ENCODE assay signal across 25 cellular contexts in the genomic region with DNA sequence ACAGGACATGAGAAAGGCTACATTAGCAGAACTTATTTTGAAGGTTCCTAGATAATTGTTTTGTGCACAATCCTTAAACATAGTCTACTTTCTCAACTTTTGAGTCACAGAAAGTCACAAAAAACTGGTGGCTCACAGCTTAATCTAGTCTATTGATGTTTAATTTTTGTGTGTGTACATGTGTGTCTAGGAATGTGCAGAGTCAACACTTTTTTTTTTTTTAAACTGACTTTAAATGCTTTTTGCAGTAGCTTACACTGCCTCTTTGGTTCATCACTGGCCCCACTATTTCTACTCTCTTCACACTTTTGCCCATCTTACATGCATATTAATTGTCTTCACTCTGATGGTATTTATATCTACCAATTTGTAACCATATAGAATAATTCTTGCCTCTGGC.
DNase-seq lines count a peak whose midpoint lies in the region; ATAC-seq, FAIRE-seq and TF ChIP-seq lines count a peak whose summit lies in the region.
"Had no signal": no experiment of that assay in that cellular context is flagged by ENCODE, and none has a peak within 500 bp of the region (broad histone marks: within the 10 kb centered on the region; RNA-seq: fewer than 3 reads in every experiment).

No MANE protein-coding gene starts in this region.

- TF ChIP-seq EP300 in A549 (IDR thresholded peaks at IDR 0.05), result no peak
- TF ChIP-seq EP300 in K562 (IDR thresholded peaks at IDR 0.05; ENCODE audit: low read length), result no peak

- no peak overlapping the region for H3K27ac Mint-ChIP-seq in activated naive CD4-positive, alpha-beta T cell treated with anti-CD3 and anti-CD28 coated beads for 36 hours
- H3K27ac Mint-ChIP-seq: CD14-positive monocyte; CD4-positive, alpha-beta memory T cell; CD4-positive, CD25-positive, alpha-beta regulatory T cell; CD8-positive, alpha-beta memory T cell had no signal

- no peaks in the 10 kb centered on the region for H3K36me3 ChIP-seq in IMR-90 (ENCODE audit: control insufficient read depth, insufficient read depth, low read length)
- no peaks in the 10 kb centered on the region for H3K36me3 ChIP-seq in K562 (ENCODE audit: control insufficient read depth, insufficient read depth, low read length)
- H3K36me3 ChIP-seq: BE2C, BLaER1 had no signal

- H3K9ac ChIP-seq in IMR-90 (ENCODE audit: low read depth, low read length), result no peak overlapping the region
- H3K9ac ChIP-seq in K562 (ENCODE audit: insufficient read depth in 1 of 2, low read depth in 2 of 2, low read length in 2 of 2), result no peak overlapping the region
- H3K9ac ChIP-seq: BLaER1 had no signal

- TF ChIP-seq POLR2A in A549 (IDR thresholded peaks at IDR 0.05; ENCODE audit: low read length) (no peak), IMR-90 (IDR thresholded peaks at IDR 0.05; ENCODE audit: low read depth, low read length) (no peak), K562 (conservative IDR thresholded peaks at IDR 0.05) (no peak)

- H3K9me1 ChIP-seq in IMR-90 (ENCODE audit: insufficient read depth, low read length) (no peaks in the 10 kb centered on the region), K562 (ENCODE audit: control insufficient read depth, insufficient read depth, low read length) (no peaks in the 10 kb centered on the region)

- H2BK15ac ChIP-seq in IMR-90 (ENCODE audit: low read depth, low read length), result no peak overlapping the region

- POLR2A ChIA-PET in A549 (lab: Yijun Ruan, JAX), result no interaction called here
- POLR2A ChIA-PET in IMR-90 (lab: Charles Lee; ENCODE audit: unreplicated experiment), result no interaction called here
- POLR2A ChIA-PET in K562 (lab: Yijun Ruan, JAX), result no interaction called here

- BruUV-seq in IMR-90 (replicated peaks; lab: Mats Ljungman, UMichigan) (no TSS peak), K562 (replicated peaks; lab: Mats Ljungman, UMichigan) (no TSS peak)

- H4K5ac ChIP-seq in IMR-90 (ENCODE audit: low read depth, low read length), result no peak overlapping the region

- TF ChIP-seq RAD21 in A549 (conservative IDR thresholded peaks at IDR 0.05 in 1 of 2, IDR thresholded peaks at IDR 0.05 in 1 of 2) (no peak), IMR-90 (IDR thresholded peaks at IDR 0.05; ENCODE audit: low read length) (no peak), K562 (CRISPR knock-in tag; conservative IDR thresholded peaks at IDR 0.05 in 1 of 2, IDR thresholded peaks at IDR 0.05 in 1 of 2) (no peak)

- no peaks in the 10 kb centered on the region for H3K36me3 Mint-ChIP-seq in activated naive CD4-positive, alpha-beta T cell treated with anti-CD3 and anti-CD28 coated beads for 36 hours (ENCODE audit: low read depth)
- H3K36me3 Mint-ChIP-seq: CD14-positive monocyte; CD4-positive, alpha-beta memory T cell; CD4-positive, CD25-positive, alpha-beta regulatory T cell; CD8-positive, alpha-beta memory T cell had no signal

- H3K27me3 Mint-ChIP-seq in activated naive CD4-positive, alpha-beta T cell treated with anti-CD3 and anti-CD28 coated beads for 36 hours (ENCODE audit: low read depth), result no peaks in the 10 kb centered on the region
- H3K27me3 Mint-ChIP-seq: CD4-positive, alpha-beta memory T cell; CD4-positive, CD25-positive, alpha-beta regulatory T cell had no signal

- H3K79me2 ChIP-seq in K562 (ENCODE audit: control insufficient read depth, insufficient read depth, low read length), result no peaks in the 10 kb centered on the region

- H2BK5ac ChIP-seq in IMR-90 (ENCODE audit: low read depth, low read length, poor library complexity, severe bottlenecking), result no peak overlapping the region

- no peak for FAIRE-seq in A549 (lab: Jason Lieb, UNC)
- FAIRE-seq in K562 (lab: Jason Lieb, UNC), result no peak
- FAIRE-seq: GM12891, GM19239 had no signal

- H4K91ac ChIP-seq in IMR-90 (ENCODE audit: insufficient read depth, low read depth, low read length), result no peak overlapping the region

- H2BK120ac ChIP-seq in IMR-90 (ENCODE audit: low read depth, low read length), result no peak overlapping the region

- in situ Hi-C loops in IMR-90 (cut with MboI; ENCODE audit: low sequenced_read_pairs) (no loop called here), K562 (cut with MboI) (no loop called here)

- H4K8ac ChIP-seq in IMR-90 (ENCODE audit: low read depth in 2 of 2, low read length in 2 of 2), result no peak overlapping the region

- H2AFZ ChIP-seq in IMR-90 (replicated peaks; ENCODE audit: low read length, poor library complexity), result no peak overlapping the region
- no peak overlapping the region for H2AFZ ChIP-seq in K562 (ENCODE audit: low read depth, low read length)

- H3K56ac ChIP-seq in IMR-90 (ENCODE audit: extremely low read depth, insufficient read depth, low read length), result no peak overlapping the region

- H3K4me1 Mint-ChIP-seq in activated naive CD4-positive, alpha-beta T cell treated with anti-CD3 and anti-CD28 coated beads for 36 hours (ENCODE audit: low read depth), result no peaks in the 10 kb centered on the region
- H3K4me1 Mint-ChIP-seq: CD14-positive monocyte; CD4-positive, alpha-beta memory T cell; CD4-positive, CD25-positive, alpha-beta regulatory T cell; CD8-positive, alpha-beta memory T cell had no signal

- no peak overlapping the region for H3K14ac ChIP-seq in IMR-90 (replicated peaks; ENCODE audit: low read depth, low read length)

- no peak overlapping the region for H3K23ac ChIP-seq in IMR-90 (ENCODE audit: low read depth, low read length)

- DNase-seq in A549 (ENCODE audit: low read depth in 1 of 2, low spot score in 1 of 2) (no peak), IMR-90 (no peak), K562 (ENCODE audit: extremely low read depth in 1 of 4, low spot score in 3 of 4) (no peak), OCI-M2 (lab: John Stamatoyannopoulos, UW; ENCODE audit: unreplicated experiment) (no peak)
- DNase-seq in stimulated activated CD4-positive, alpha-beta T cell treated with anti-CD3 and anti-CD28 coated beads, Interleukin-1b, Interleukin-23, amount 100 ng/mL, for 48 hours, result no peak
- DNase-seq in activated naive CD4-positive, alpha-beta T cell treated with anti-CD3 and anti-CD28 coated beads for 36 hours, result no peak
- DNase-seq: ACHN; BE2C; C1 segment of cervical spinal cord; CD4-positive, alpha-beta memory T cell; CD4-positive, CD25-positive, alpha-beta regulatory T cell; CD8-positive, alpha-beta memory T cell; COR-L47; DMS 273 treated with DMSO at 0.1 percent for 48 hours; DMS153; DMS79; DND-41; EL; GDM1 had no signal

- H3K27ac ChIP-seq in 22Rv1 (peak overlapping the region; percentile 54), A549 (no peak overlapping the region), IMR-90 (ENCODE audit: insufficient read depth, low read length) (no peak overlapping the region), K562 (ENCODE audit: extremely low read depth, low read depth, low read length) (no peak overlapping the region)
- H3K27ac ChIP-seq: BLaER1 had no signal

- no peak overlapping the region for H2BK20ac ChIP-seq in IMR-90 (ENCODE audit: low read depth, low read length)

- intact Hi-C loops in IMR-90 (cut with micrococcal nuclease), result no loop called here
- intact Hi-C loops in K562 (cut with micrococcal nuclease), result no loop called here
- intact Hi-C loops in activated naive CD4-positive, alpha-beta T cell treated with anti-CD3 and anti-CD28 coated beads for 36 hours (cut with micrococcal nuclease), result no loop called here

- no peaks in the 10 kb centered on the region for H3K4me1 ChIP-seq in A549
- H3K4me1 ChIP-seq in IMR-90 (ENCODE audit: control insufficient read depth, insufficient read depth, low read length), result peaks cover 2% of the 10 kb centered on the region; the same call in 1 of the 2 replicates
- H3K4me1 ChIP-seq in K562 (replicated peaks in 1 of 2; ENCODE audit: control insufficient read depth in 2 of 2, insufficient read depth in 2 of 2, low read length in 2 of 2), result no peaks in the 10 kb centered on the region
- H3K4me1 ChIP-seq: BE2C, BLaER1 had no signal

- no peaks in the 10 kb centered on the region for H3K27me3 ChIP-seq in IMR-90 (ENCODE audit: control insufficient read depth, insufficient read depth, low read length)
- H3K27me3 ChIP-seq in K562 (ENCODE audit: control insufficient read depth in 2 of 2, insufficient read depth in 2 of 2, low read length in 2 of 2), result no peaks in the 10 kb centered on the region
- H3K27me3 ChIP-seq: BE2C, BLaER1 had no signal

- CTCF ChIA-PET in A549 (lab: Yijun Ruan, JAX) (no interaction called here), IMR-90 (lab: Yijun Ruan, JAX) (no interaction called here), K562 (lab: Yijun Ruan, JAX; ENCODE audit: low intra/inter-chr PET ratio) (no interaction called here)
- CTCF ChIA-PET in activated naive CD4-positive, alpha-beta T cell treated with anti-CD3 and anti-CD28 coated beads for 36 hours (lab: Charles Lee), result interaction anchor here (0.6 kb wide), 1 partner anchor 57 kb away, joined by 5 read pairs; no protein-coding TSS in a partner anchor

- H3K9me3 ChIP-seq in A549 (no peaks in the 10 kb centered on the region), IMR-90 (ENCODE audit: control insufficient read depth, insufficient read depth, low read length) (peaks cover 3% of the 10 kb centered on the region; the same call in 1 of the 2 replicates), K562 (replicated peaks; ENCODE audit: control insufficient read depth, insufficient read depth, low read depth, low read length) (0 out of 2 replicates have a peak, but pooled peaks cover 3% of the 10 kb centered on the region)
- H3K9me3 ChIP-seq: BLaER1 had no signal

- H3K9me3 Mint-ChIP-seq in activated naive CD4-positive, alpha-beta T cell treated with anti-CD3 and anti-CD28 coated beads for 36 hours, result peaks cover 2% of the 10 kb centered on the region

- no peaks in the 10 kb centered on the region for H3K79me1 ChIP-seq in IMR-90 (ENCODE audit: low read depth in 1 of 2, low read length in 2 of 2)

- TF ChIP-seq CTCF in 22Rv1 (IDR thresholded peaks at IDR 0.05), result no peak
- no peak for TF ChIP-seq CTCF in A549 (IDR thresholded peaks at IDR 0.05)
- no peak for TF ChIP-seq CTCF in IMR-90 (conservative IDR thresholded peaks at IDR 0.05; ENCODE audit: low read depth, low read length)
- no peak for TF ChIP-seq CTCF in K562 (IDR thresholded peaks at IDR 0.05 in 2 of 3, conservative IDR thresholded peaks at IDR 0.05 in 1 of 3; ENCODE audit: insufficient read depth in 2 of 3, low read depth in 1 of 3, low read length in 3 of 3)

- H2AK9ac ChIP-seq in IMR-90 (replicated peaks; ENCODE audit: low read depth, low read length, poor library complexity), result no peak overlapping the region

- no peaks in the 10 kb centered on the region for H4K20me1 ChIP-seq in IMR-90 (ENCODE audit: insufficient read depth, low read length)
- no peaks in the 10 kb centered on the region for H4K20me1 ChIP-seq in K562 (replicated peaks; ENCODE audit: control insufficient read depth, insufficient read depth, low read length)
- H4K20me1 ChIP-seq: BLaER1 had no signal

- no peak overlapping the region for H2AK5ac ChIP-seq in IMR-90 (ENCODE audit: low read depth, low read length)

- H3K4ac ChIP-seq in IMR-90 (ENCODE audit: low read depth, low read length), result no peak overlapping the region

- H3K4me2 ChIP-seq in A549, result no peak overlapping the region
- H3K4me2 ChIP-seq in IMR-90 (ENCODE audit: low read depth, low read length), result no peak overlapping the region
- no peak overlapping the region for H3K4me2 ChIP-seq in K562 (ENCODE audit: insufficient read depth, low read length)
- H3K4me2 ChIP-seq: BLaER1 had no signal

- ATAC-seq in A549, result no peak
- ATAC-seq in IMR-90 (ENCODE audit: low read depth), result no peak
- no peak for ATAC-seq in K562
- ATAC-seq in GM21723 (IDR thresholded peaks at IDR 0.05; ENCODE audit: unreplicated experiment), result no peak

- dilution Hi-C loops in IMR-90 (cut with HindIII; ENCODE audit: low sequenced_read_pairs, unreplicated experiment), result no loop called here

- H3K4me3 ChIP-seq in A549, result no peak overlapping the region
- H3K4me3 ChIP-seq in IMR-90 (ENCODE audit: insufficient read depth, low read depth, low read length), result no peak overlapping the region
- H3K4me3 ChIP-seq in K562, result no peak overlapping the region
- H3K4me3 ChIP-seq: BLaER1 had no signal

- no peak overlapping the region for H3K18ac ChIP-seq in IMR-90 (ENCODE audit: low read depth, low read length)

- no peak overlapping the region for H3K4me3 Mint-ChIP-seq in activated naive CD4-positive, alpha-beta T cell treated with anti-CD3 and anti-CD28 coated beads for 36 hours
- H3K4me3 Mint-ChIP-seq: CD14-positive monocyte; CD4-positive, alpha-beta memory T cell; CD4-positive, CD25-positive, alpha-beta regulatory T cell; CD8-positive, alpha-beta memory T cell had no signal
